Comparison of ENCODE assay signal across 17 cellular contexts in the genomic region with DNA sequence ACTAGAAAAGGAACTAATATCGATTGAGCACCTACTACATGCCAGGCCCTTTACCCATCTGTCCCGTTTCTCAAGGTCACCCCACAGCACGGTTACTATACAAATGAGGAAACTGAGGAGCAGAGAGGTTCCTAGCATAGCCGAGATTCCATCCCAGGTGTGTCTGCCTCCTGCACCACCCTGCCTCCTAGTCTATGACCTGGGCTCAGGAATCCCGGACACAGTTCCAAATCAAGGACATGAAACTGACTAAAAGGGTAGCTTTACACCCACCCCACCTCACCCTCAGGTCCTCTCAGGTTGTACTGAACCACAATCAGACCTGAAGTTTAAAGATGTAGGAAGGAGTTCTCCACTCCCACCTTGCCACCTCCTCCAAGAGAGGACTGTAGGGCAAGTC.
"Had no signal": no experiment of that assay in that cellular context is flagged by ENCODE, and none has a peak within 500 bp of the region (broad histone marks: within the 10 kb centered on the region; RNA-seq: fewer than 3 reads in every experiment).

No MANE protein-coding gene starts in this region.

- H3K9me3 ChIP-seq: right atrium auricular region, testis had no signal

- H3K27me3 Mint-ChIP-seq: progenitor cell of endocrine pancreas; stimulated activated naive CD8-positive, alpha-beta T cell treated with anti-CD3 and anti-CD28 coated beads, Interleukin-15, amount 100 ng/mL, for 72 hours had no signal

- H3K27ac Mint-ChIP-seq: natural killer cell treated with Interleukin-12 subunit alpha and Interleukin-12 subunit beta and Interleukin-15 and Interleukin-18, amount 100 ng/mL, for 72 hours; progenitor cell of endocrine pancreas; stimulated activated naive CD8-positive, alpha-beta T cell treated with anti-CD3 and anti-CD28 coated beads, Interleukin-15, amount 100 ng/mL, for 72 hours had no signal

- H3K4me3 ChIP-seq: right atrium auricular region, testis had no signal

- H3K4me3 Mint-ChIP-seq: natural killer cell treated with Interleukin-12 subunit alpha and Interleukin-12 subunit beta and Interleukin-15 and Interleukin-18, amount 100 ng/mL, for 72 hours; stimulated activated naive CD8-positive, alpha-beta T cell treated with anti-CD3 and anti-CD28 coated beads, Interleukin-15, amount 100 ng/mL, for 72 hours had no signal

- H3K36me3 Mint-ChIP-seq: natural killer cell treated with Interleukin-12 subunit alpha and Interleukin-12 subunit beta and Interleukin-15 and Interleukin-18, amount 100 ng/mL, for 72 hours had no signal

- H3K9me3 Mint-ChIP-seq: stimulated activated naive CD8-positive, alpha-beta T cell treated with anti-CD3 and anti-CD28 coated beads, Interleukin-15, amount 100 ng/mL, for 72 hours had no signal

- H3K4me1 Mint-ChIP-seq: stimulated activated naive CD8-positive, alpha-beta T cell treated with anti-CD3 and anti-CD28 coated beads, Interleukin-15, amount 100 ng/mL, for 72 hours had no signal

- H3K36me3 ChIP-seq: right atrium auricular region had no signal

- H3K27ac ChIP-seq: right atrium auricular region, testis, VCaP had no signal

- DNase-seq: activated CD4-positive, alpha-beta T cell treated with anti-CD3 and anti-CD28 coated beads for 1 hour; activated CD4-positive, alpha-beta T cell treated with anti-CD3 and anti-CD28 coated beads, Interleukin-2, amount 50 U/mL, for 4 hours; activated naive CD4-positive, alpha-beta T cell treated with Interleukin-2 at 50 U/mL for 16 hours; activated T-cell treated with anti-CD3 and anti-CD28 coated beads for 4 hours; anterior cingulate cortex; erythroblast; kidney glomerular epithelial cell; left ventricle myocardium superior; mesendoderm; occipital lobe; stimulated activated naive CD8-positive, alpha-beta T cell treated with anti-CD3 and anti-CD28 coated beads, Interleukin-15, amount 100 ng/mL, for 72 hours; T-helper 1 cell; testis had no signal

- ATAC-seq: left ventricle myocardium superior; natural killer cell treated with Interleukin-12 subunit alpha and Interleukin-12 subunit beta and Interleukin-15 and Interleukin-18, amount 100 ng/mL, for 72 hours; stimulated activated naive CD8-positive, alpha-beta T cell treated with anti-CD3 and anti-CD28 coated beads, Interleukin-15, amount 100 ng/mL, for 72 hours had no signal

- H3K27me3 ChIP-seq: right atrium auricular region, testis had no signal
